In genomic region chr10:60351191-60351853, GRCh38 we compare ENCODE assay signal across 10 cellular contexts. TPM values are rescaled to one million over a fixed set of nuclear protein-coding genes. Genes with fewer than 3 reads are reported as not detected.
DNase-seq lines count a peak whose midpoint lies in the region; ATAC-seq, FAIRE-seq and TF ChIP-seq lines count a peak whose summit lies in the region.
"Had no signal": no experiment of that assay in that cellular context is flagged by ENCODE, and none has a peak within 500 bp of the region (broad histone marks: within the 10 kb centered on the region; RNA-seq: fewer than 3 reads in every experiment).

No MANE protein-coding gene starts in this region.

- no peaks in the 10 kb centered on the region for H3K27me3 Mint-ChIP-seq in chondrocyte (ENCODE audit: low read depth)

- H3K27ac Mint-ChIP-seq in chondrocyte (ENCODE audit: unreplicated experiment) = peak overlapping the region; percentile 15

- peaks cover 48% of the 10 kb centered on the region for H3K4me1 Mint-ChIP-seq in chondrocyte (ENCODE audit: low read depth)

- DNase-seq in GM12892 (ENCODE audit: insufficient read length) (no peak), chondrocyte (ENCODE audit: low spot score) (no peak), NOMO-1 treated with DMSO at 0.1 percent for 48 hours (lab: John Stamatoyannopoulos, UW; ENCODE audit: unreplicated experiment) (no peak), NCI-H82 treated with DMSO at 0.1 percent for 48 hours (lab: John Stamatoyannopoulos, UW; ENCODE audit: unreplicated experiment) (no peak), activated gamma-delta T cell (lab: John Stamatoyannopoulos, UW) (no peak)
- DNase-seq in activated T-cell treated with anti-CD3 and anti-CD28 coated beads, Interleukin-2, amount 50 U/mL, for 48 hours = no peak
- DNase-seq: colonic mucosa, RPMI8226 had no signal

- TF ChIP-seq CTCF in chondrocyte (IDR thresholded peaks at IDR 0.05) = no peak

- no peaks in the 10 kb centered on the region for H3K9me3 Mint-ChIP-seq in chondrocyte (ENCODE audit: low read depth)

- FAIRE-seq in GM12892 (lab: Jason Lieb, UNC) = peak; percentile 69

- ATAC-seq in GM21423 (IDR thresholded peaks at IDR 0.05; ENCODE audit: unreplicated experiment) (peak; percentile 62), HG03342 (IDR thresholded peaks at IDR 0.05; ENCODE audit: unreplicated experiment) (peak; percentile 53)

- TF ChIP-seq POLR2A in GM12892 (IDR thresholded peaks at IDR 0.05; ENCODE audit: low read depth, low read length) = no peak

- H3K36me3 Mint-ChIP-seq in chondrocyte (ENCODE audit: low read depth) = no peaks in the 10 kb centered on the region

- no peak overlapping the region for H3K4me3 Mint-ChIP-seq in chondrocyte (ENCODE audit: unreplicated experiment)

RNA-seq across cellular contexts. Expression of gene ANK3, which starts 38.4 kb away (rescaled TPM):
- 1.0 TPM for polyA plus RNA-seq in GM12892 (2012; ENCODE audit: missing spikeins)
- total RNA-seq in chondrocyte = 35.1 to 138 TPM (median 37.4 TPM) in 3 replicates
